13 cellular contexts compared by ENCODE assay signal in genomic region chr5:96528262-96528661, GRCh38.
"Had no signal": no experiment of that assay in that cellular context is flagged by ENCODE, and none has a peak within 500 bp of the region (broad histone marks: within the 10 kb centered on the region; RNA-seq: fewer than 3 reads in every experiment).

No MANE protein-coding gene starts in this region.

- H3K9me3 Mint-ChIP-seq: nephron progenitor cell; stimulated activated naive B cell treated with anti-CD40 and anti-IgM and Interleukin-4, amounts not matched to agents 10 μg/mL and 1 μg/mL and 100 μg/mL, for 72 hours had no signal

- DNase-seq: activated CD4-positive, alpha-beta T cell treated with anti-CD3 and anti-CD28 coated beads, Interleukin-2, amount 50 U/mL, for 1 hour; activated CD4-positive, CD25-positive, alpha-beta regulatory T cell; activated gamma-delta T cell; activated T-cell treated with anti-CD3 and anti-CD28 coated beads, Interleukin-2, amount 50 U/mL, for 48 hours; effector CD4-positive, alpha-beta T cell; head of caudate nucleus; left lung; nephron progenitor cell; spleen; stimulated activated CD4-positive, alpha-beta T cell treated with anti-CD3 and anti-CD28 coated beads, Interleukin-2, amount 100 ng/mL, for 24 hours; stimulated activated naive B cell treated with anti-CD40 and anti-IgM and Interleukin-4, amounts not matched to agents 10 μg/mL and 1 μg/mL and 100 μg/mL, for 72 hours had no signal

- H3K36me3 Mint-ChIP-seq: stimulated activated naive B cell treated with anti-CD40 and anti-IgM and Interleukin-4, amounts not matched to agents 10 μg/mL and 1 μg/mL and 100 μg/mL, for 72 hours had no signal

- H3K27ac ChIP-seq: left lung, spleen, tibial nerve, vagina had no signal

- H3K4me3 ChIP-seq: left lung, spleen, tibial nerve, vagina had no signal

- H3K36me3 ChIP-seq: left lung, spleen, tibial nerve, vagina had no signal

- H3K9me3 ChIP-seq: left lung, spleen, tibial nerve, vagina had no signal

- H3K4me1 Mint-ChIP-seq: nephron progenitor cell; stimulated activated naive B cell treated with anti-CD40 and anti-IgM and Interleukin-4, amounts not matched to agents 10 μg/mL and 1 μg/mL and 100 μg/mL, for 72 hours had no signal

- H3K4me3 Mint-ChIP-seq: nephron progenitor cell; stimulated activated naive B cell treated with anti-CD40 and anti-IgM and Interleukin-4, amounts not matched to agents 10 μg/mL and 1 μg/mL and 100 μg/mL, for 72 hours had no signal

- H3K27ac Mint-ChIP-seq: nephron progenitor cell; stimulated activated naive B cell treated with anti-CD40 and anti-IgM and Interleukin-4, amounts not matched to agents 10 μg/mL and 1 μg/mL and 100 μg/mL, for 72 hours had no signal

- H3K27me3 ChIP-seq: left lung, spleen, tibial nerve, vagina had no signal

- H3K4me1 ChIP-seq: left lung, spleen, tibial nerve, vagina had no signal
